ENCODE assay signal across 24 cellular contexts in the genomic region with DNA sequence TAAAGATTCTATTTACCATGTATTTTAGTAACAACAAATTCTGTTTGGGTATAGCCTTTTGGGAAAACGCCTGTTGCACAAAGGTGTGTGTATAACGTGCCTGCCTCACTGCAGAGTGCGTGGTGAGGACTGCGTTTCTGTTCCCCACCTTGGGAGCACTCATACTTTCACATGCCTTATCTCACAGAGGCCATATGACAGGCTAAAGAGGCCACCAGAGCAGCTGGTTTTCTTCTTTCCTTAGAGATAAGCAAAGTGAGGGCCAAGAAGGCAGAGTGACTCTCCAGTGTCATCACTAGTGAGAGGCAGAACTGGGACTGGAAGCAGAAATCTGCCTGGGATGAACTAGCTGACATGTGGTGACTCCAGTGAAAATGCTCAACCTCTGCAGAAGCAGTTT.
"Had no signal": no experiment of that assay in that cellular context is flagged by ENCODE, and none has a peak within 500 bp of the region (broad histone marks: within the 10 kb centered on the region; RNA-seq: fewer than 3 reads in every experiment).

No MANE protein-coding gene starts in this region.

- H3K9me3 Mint-ChIP-seq: activated naive CD4-positive, alpha-beta T cell treated with anti-CD3 and anti-CD28 coated beads, Interleukin-2, amount 10 ng/mL, durations not matched to agents 7 days and 5 days; central memory CD8-positive, alpha-beta T cell; endodermal cell; T-cell had no signal

- H3K9me3 ChIP-seq: colonic mucosa, left lung, ovary, stomach had no signal

- H3K4me3 ChIP-seq: colonic mucosa, left lung, ovary, psoas muscle, skin epidermis, stomach had no signal

- H3K36me3 Mint-ChIP-seq: activated naive CD4-positive, alpha-beta T cell treated with anti-CD3 and anti-CD28 coated beads, Interleukin-2, amount 10 ng/mL, durations not matched to agents 7 days and 5 days; T-cell had no signal

- H3K27me3 ChIP-seq: brain microvascular endothelial cell, colonic mucosa, ovary had no signal

- DNase-seq: activated CD4-positive, alpha-beta T cell treated with anti-CD3 and anti-CD28 coated beads, Interleukin-2, amount 50 U/mL, for 1 hour; activated CD4-positive, CD25-positive, alpha-beta regulatory T cell treated with anti-CD3 and anti-CD28 coated beads, Interleukin-2, amount 50 U/mL, for 72 hours; activated CD8-positive, alpha-beta memory T cell treated with anti-CD3 and anti-CD28 coated beads, Interleukin-2, amount 50 U/mL, for 48 hours; activated effector memory CD4-positive, alpha-beta T cell treated with Interleukin-2 at 50 U/mL for 16 hours; activated naive CD4-positive, alpha-beta T cell treated with anti-CD3 and anti-CD28 coated beads, Interleukin-2, amount 10 ng/mL, durations not matched to agents 7 days and 5 days; activated T-cell treated with anti-CD3 and anti-CD28 coated beads, Interleukin-2, amount 50 U/mL, for 48 hours; aorta; brain microvascular endothelial cell; colonic mucosa; endodermal cell; foreskin melanocyte; left lung; ovary; psoas muscle; right cardiac atrium; stimulated activated CD4-positive, alpha-beta T cell treated with anti-CD3 and anti-CD28 coated beads, Interleukin-15, amount 100 ng/mL, for 24 hours; stimulated activated CD4-positive, alpha-beta T cell treated with anti-CD3 and anti-CD28 coated beads, Interleukin-2, amount 100 ng/mL, for 48 hours; stomach; T-cell; T-helper 9 cell had no signal

- H3K27ac ChIP-seq: brain microvascular endothelial cell, colonic mucosa, left lung, ovary, psoas muscle, skin epidermis, stomach, VCaP had no signal

- H3K27me3 Mint-ChIP-seq: type B pancreatic cell had no signal

- H3K27ac Mint-ChIP-seq: activated naive CD4-positive, alpha-beta T cell treated with anti-CD3 and anti-CD28 coated beads, Interleukin-2, amount 10 ng/mL, durations not matched to agents 7 days and 5 days; endodermal cell; T-cell had no signal

- H3K4me1 ChIP-seq: colonic mucosa, left lung, stomach had no signal

- H3K4me3 Mint-ChIP-seq: activated naive CD4-positive, alpha-beta T cell treated with anti-CD3 and anti-CD28 coated beads, Interleukin-2, amount 10 ng/mL, durations not matched to agents 7 days and 5 days; central memory CD8-positive, alpha-beta T cell; endodermal cell; T-cell; type B pancreatic cell had no signal

- H3K4me1 Mint-ChIP-seq: activated naive CD4-positive, alpha-beta T cell treated with anti-CD3 and anti-CD28 coated beads, Interleukin-2, amount 10 ng/mL, durations not matched to agents 7 days and 5 days; central memory CD8-positive, alpha-beta T cell; T-cell had no signal

- H3K36me3 ChIP-seq: brain microvascular endothelial cell, colonic mucosa, left lung, ovary, stomach had no signal
